Comparison of ENCODE assay signal across 8 cellular contexts in the genomic region with DNA sequence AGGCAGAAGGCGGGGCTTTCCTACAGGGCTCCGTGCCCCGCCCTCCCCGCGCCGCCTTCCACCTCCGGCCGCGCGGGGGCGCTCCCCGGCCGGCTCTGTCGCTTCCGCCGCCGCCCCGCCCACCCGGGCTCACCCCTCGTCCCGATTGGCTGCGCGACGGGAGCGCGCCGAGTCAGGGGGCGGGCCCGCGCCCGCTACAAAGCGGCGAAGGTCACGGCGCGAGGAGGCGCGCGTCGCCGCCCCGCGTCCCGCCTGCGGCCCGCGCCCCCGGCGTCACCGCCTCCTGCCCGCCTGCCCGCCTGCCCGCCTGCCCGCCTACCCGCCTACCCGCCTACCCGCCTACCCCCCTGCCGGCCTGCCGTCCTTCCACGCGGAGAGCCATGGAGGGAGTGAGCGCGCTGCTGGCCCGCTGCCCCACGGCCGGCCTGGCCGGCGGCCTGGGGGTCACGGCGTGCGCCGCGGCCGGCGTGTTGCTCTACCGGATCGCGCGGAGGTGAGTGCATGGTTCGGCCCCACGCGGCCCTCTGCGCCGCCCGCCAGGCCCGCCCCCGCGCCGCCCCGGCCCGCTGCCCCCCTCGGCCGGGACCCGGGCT. TPM values are rescaled to one million over a fixed set of nuclear protein-coding genes. Genes with fewer than 3 reads are reported as not detected.
A peak's percentile ranks its signal among the peaks of the same experiment; 100 is the strongest.
DNase-seq lines count a peak whose midpoint lies in the region; ATAC-seq and TF ChIP-seq lines count a peak whose summit lies in the region.

Gene TMEM201, plus strand, starts transcription at position 361 of the 593 bp plus-strand sequence. Its CDS starts 20 bp downstream, at position 381.

- H3K36me3 ChIP-seq in left lung = peaks cover 0 to 4% of the 10 kb centered on the region in 2 donors

- no peaks in the 10 kb centered on the region for H3K9me3 ChIP-seq in left lung

- peak within 1 kb of the TSS; percentile 69 for H3K4me3 ChIP-seq in AG10803 (ENCODE audit: low read length)
- H3K4me3 ChIP-seq in coronary artery = peak within 1 kb of the TSS; percentile 95
- H3K4me3 ChIP-seq in left lung = peak within 1 kb of the TSS; percentile 56 to 62

- H3K27ac ChIP-seq in coronary artery = peak within 1 kb of the TSS; percentile 21 to 90
- peak within 1 kb of the TSS in 1 of 2 donors; percentile 45 for H3K27ac ChIP-seq in left lung

- peak; percentile 31; the same call in 1 of the 2 replicates for TF ChIP-seq CTCF in AG10803 (conservative IDR thresholded peaks at IDR 0.05; ENCODE audit: low read length)
- peak; percentile 89 for TF ChIP-seq CTCF in coronary artery (IDR thresholded peaks at IDR 0.05)
- peak; percentile 86 to 96 for TF ChIP-seq CTCF in left lung (IDR thresholded peaks at IDR 0.05)

- DNase-seq in AG10803 (ENCODE audit: low read depth) = peak; percentile 87
- DNase-seq in NCI-H446 (lab: John Stamatoyannopoulos, UW) = peak; percentile 90 to 98
- peak; percentile 96 for DNase-seq in activated CD4-positive, alpha-beta T cell treated with anti-CD3 and anti-CD28 coated beads for 48 hours
- DNase-seq in coronary artery (ENCODE audit: low spot score) = peak; percentile 91
- peak; percentile 93 to 97 for DNase-seq in left lung
- peak; percentile 93 for DNase-seq in stimulated activated CD4-positive, alpha-beta T cell treated with anti-CD3 and anti-CD28 coated beads, Interleukin-2, amount 100 ng/mL, for 4 hours (ENCODE audit: low read depth)

- H3K4me1 ChIP-seq in left lung = peaks cover 14 to 45% of the 10 kb centered on the region in 2 donors

- intact Hi-C loops in left lung (cut with DNase I) = no loop called here

- ATAC-seq in GM19023 (IDR thresholded peaks at IDR 0.05; ENCODE audit: unreplicated experiment) (peak; percentile 81), HG03280 (IDR thresholded peaks at IDR 0.05; ENCODE audit: unreplicated experiment) (peak; percentile 77), left lung (peak; percentile 97)

- peaks cover 0 to 5% of the 10 kb centered on the region in 2 donors for H3K27me3 ChIP-seq in left lung

RNA-seq across cellular contexts. Expression of gene TMEM201, which starts in this region (rescaled TPM):
- total RNA-seq in left lung = 10 to 100 TPM in 1 of 2 donors, 1 to 10 TPM in 1; 9.1 to 11.6 TPM

Comparison
In these comparisons a context has a peak if more than half of its experiments do, and no peak if none do; other contexts are left out.
1. CTCF ChIP-seq: peak in every context shown above with its lines; median percentile 91 in left lung; 89 in coronary artery; 31 in AG10803.